ENCODE assay signal across 11 cellular contexts in the genomic region with DNA sequence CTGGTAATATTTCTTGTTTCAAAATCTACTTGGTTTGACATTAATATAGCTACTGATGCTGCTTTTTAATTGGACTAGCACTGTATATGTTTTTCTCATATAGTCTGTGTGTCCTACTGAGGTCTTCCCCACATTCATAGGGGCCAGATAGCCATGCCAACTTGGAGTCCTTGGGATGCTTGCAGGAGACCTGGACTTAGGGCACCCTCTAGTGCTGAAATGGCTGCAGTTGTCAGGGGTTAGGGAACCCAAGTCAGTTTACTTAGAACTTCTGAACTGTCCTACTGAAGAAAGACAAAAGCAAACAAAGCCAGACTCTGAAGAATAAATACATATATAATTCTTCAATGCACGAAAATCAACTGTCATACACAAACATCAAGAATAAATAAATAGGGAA.
DNase-seq lines count a peak whose midpoint lies in the region; ATAC-seq, FAIRE-seq and TF ChIP-seq lines count a peak whose summit lies in the region.
"Had no signal": no experiment of that assay in that cellular context is flagged by ENCODE, and none has a peak within 500 bp of the region (broad histone marks: within the 10 kb centered on the region; RNA-seq: fewer than 3 reads in every experiment).

No MANE protein-coding gene starts in this region.

- H3K36me3 ChIP-seq in GM06990 (ENCODE audit: control insufficient read depth, insufficient read depth, low read length) (no peaks in the 10 kb centered on the region), pancreas (no peaks in the 10 kb centered on the region)
- H3K36me3 ChIP-seq in naive thymus-derived CD4-positive, alpha-beta T cell (ENCODE audit: control insufficient read depth in 2 of 3, insufficient read depth in 3 of 3, low read length in 3 of 3): no peaks in the 10 kb centered on the region

- H3K27me3 ChIP-seq in GM06990 (replicated peaks; ENCODE audit: control insufficient read depth, insufficient read depth, low read length) (no peaks in the 10 kb centered on the region), pancreas (no peaks in the 10 kb centered on the region)
- H3K27me3 ChIP-seq in naive thymus-derived CD4-positive, alpha-beta T cell (ENCODE audit: control insufficient read depth in 2 of 2, insufficient read depth in 2 of 2, low read length in 2 of 2): no peaks in the 10 kb centered on the region

- 25 to 28% methylated on average over 1 of the region's 1 CpG for WGBS in pancreas, 2 donors

- TF ChIP-seq CTCF in 22Rv1 (IDR thresholded peaks at IDR 0.05) (peak; percentile 56), GM06990 (IDR thresholded peaks at IDR 0.05; ENCODE audit: insufficient read depth, low read length, poor library complexity, severe bottlenecking) (peak; percentile 50), pancreas (IDR thresholded peaks at IDR 0.05) (no peak)

- no peak overlapping the region for H3K4me3 Mint-ChIP-seq in naive thymus-derived CD4-positive, alpha-beta T cell
- H3K4me3 Mint-ChIP-seq: brain had no signal

- H3K4me3 ChIP-seq in GM06990 (replicated peaks; ENCODE audit: low read depth, low read length) (no peak overlapping the region), pancreas (no peak overlapping the region)
- no peak overlapping the region for H3K4me3 ChIP-seq in naive thymus-derived CD4-positive, alpha-beta T cell (ENCODE audit: low read length)

- no peaks in the 10 kb centered on the region for H3K9me3 ChIP-seq in pancreas
- peaks cover 0 to 9% (median 4%) of the 10 kb centered on the region in 3 experiments for H3K9me3 ChIP-seq in naive thymus-derived CD4-positive, alpha-beta T cell (ENCODE audit: control insufficient read depth in 2 of 3, low read length in 3 of 3)

- no peaks in the 10 kb centered on the region for H3K27me3 Mint-ChIP-seq in naive thymus-derived CD4-positive, alpha-beta T cell

- no peaks in the 10 kb centered on the region for H3K4me1 Mint-ChIP-seq in naive thymus-derived CD4-positive, alpha-beta T cell
- H3K4me1 Mint-ChIP-seq: brain had no signal

- POLR2A ChIA-PET in naive thymus-derived CD4-positive, alpha-beta T cell (lab: Charles Lee): no interaction called here

- no peak overlapping the region for H3K27ac Mint-ChIP-seq in naive thymus-derived CD4-positive, alpha-beta T cell
- H3K27ac Mint-ChIP-seq: brain had no signal

- ATAC-seq in pancreas: no peak
- no peak for ATAC-seq in HG03139 (IDR thresholded peaks at IDR 0.05; ENCODE audit: unreplicated experiment)
- ATAC-seq in naive thymus-derived CD4-positive, alpha-beta T cell: no peak

- peaks cover 3 to 31% (median 18%) of the 10 kb centered on the region in 11 donors for H3K9me3 Mint-ChIP-seq in naive thymus-derived CD4-positive, alpha-beta T cell

- intact Hi-C loops in pancreas (cut with DNase I): no loop called here
- intact Hi-C loops in naive thymus-derived CD4-positive, alpha-beta T cell (cut with micrococcal nuclease): no loop called here

- H3K4me1 ChIP-seq in pancreas: no peaks in the 10 kb centered on the region
- no peaks in the 10 kb centered on the region for H3K4me1 ChIP-seq in naive thymus-derived CD4-positive, alpha-beta T cell (ENCODE audit: control insufficient read depth in 2 of 2, insufficient read depth in 2 of 2, low read length in 2 of 2)

- H3K27ac ChIP-seq in 22Rv1 (no peak overlapping the region), pancreas (no peak overlapping the region)
- H3K27ac ChIP-seq in naive thymus-derived CD4-positive, alpha-beta T cell (ENCODE audit: low read depth, low read length): no peak overlapping the region

- FAIRE-seq in pancreas (lab: Jason Lieb, UNC): no peak

- CTCF ChIA-PET in naive thymus-derived CD4-positive, alpha-beta T cell (lab: Charles Lee): no interaction called here

- no peak for TF ChIP-seq POLR2A in erythroblast (IDR thresholded peaks at IDR 0.05; ENCODE audit: low read length)

- H3K36me3 Mint-ChIP-seq in naive thymus-derived CD4-positive, alpha-beta T cell: peaks cover 0 to 3% (median 0%) of the 10 kb centered on the region in 5 donors

- DNase-seq in GM06990 (ENCODE audit: extremely low read depth, insufficient read length) (no peak), NCI-H69 (lab: John Stamatoyannopoulos, UW) (peak; percentile 46), erythroblast (lab: John Stamatoyannopoulos, UW) (peak; percentile 0 to 17), pancreas (no peak), nucleus accumbens (lab: John Stamatoyannopoulos, UW) (no peak)
- no peak for DNase-seq in naive thymus-derived CD4-positive, alpha-beta T cell
- DNase-seq: activated CD4-positive, alpha-beta T cell treated with anti-CD3 and anti-CD28 coated beads, Interleukin-2, amount 50 U/mL, for 4 hours; DMS153 had no signal

Comparison
In these comparisons a context has a peak if more than half of its experiments do, and no peak if none do; other contexts are left out.
1. CTCF ChIP-seq: peak in 22Rv1 (single experiment) and GM06990 (single experiment); none in pancreas (0 of 4).
2. DNase-seq: peak in NCI-H69 (single experiment) and erythroblast (2 of 2); none in GM06990 (single experiment), pancreas (0 of 6), nucleus accumbens (0 of 56) and naive thymus-derived CD4-positive, alpha-beta T cell (0 of 9).